Comparison of ENCODE assay signal across 8 cellular contexts in genomic region chr1:206608108-206608698, GRCh38. TPM values are rescaled to one million over a fixed set of nuclear protein-coding genes. Genes with fewer than 3 reads are reported as not detected.
DNase-seq lines count a peak whose midpoint lies in the region; ATAC-seq, FAIRE-seq and TF ChIP-seq lines count a peak whose summit lies in the region.

No MANE protein-coding gene starts in this region.

- CTCF ChIA-PET in Caco-2 (lab: Charles Lee), result interaction anchor here (1.3 kb wide), 2 partner anchors 55 to 304 kb away, joined by 3 to 4 read pairs; no protein-coding TSS in a partner anchor

- H3K4me3 Mint-ChIP-seq in Caco-2 (ENCODE audit: unreplicated experiment) (no peak overlapping the region), astrocyte (ENCODE audit: unreplicated experiment) (no peak overlapping the region)
- H3K4me3 Mint-ChIP-seq in stimulated activated naive CD8-positive, alpha-beta T cell treated with anti-CD3 and anti-CD28 coated beads, Interleukin-15, amount 100 ng/mL, for 72 hours, result peak overlapping the region; percentile 25 to 95

- DNase-seq in Caco-2 (peak in 1 of 2 experiments; percentile 60), HuH-7 (ENCODE audit: low spot score) (peak; percentile 37), SW480 (ENCODE audit: low spot score) (peak; percentile 35), astrocyte (ENCODE audit: low read depth) (no peak), lower lobe of right lung (no peak), hepatic stellate cell (ENCODE audit: low spot score) (no peak)
- peak; percentile 58 to 72 for DNase-seq in stimulated activated naive CD8-positive, alpha-beta T cell treated with anti-CD3 and anti-CD28 coated beads, Interleukin-15, amount 100 ng/mL, for 72 hours

- TF ChIP-seq CTCF in Caco-2 (IDR thresholded peaks at IDR 0.05; ENCODE audit: insufficient read depth in 1 of 2, low read depth in 1 of 2, low read length in 1 of 2, severe bottlenecking in 1 of 2, unreplicated experiment in 1 of 2) (peak; percentile 59 to 77), astrocyte (IDR thresholded peaks at IDR 0.05; ENCODE audit: insufficient read depth, low read depth, low read length) (peak; percentile 70), lower lobe of right lung (IDR thresholded peaks at IDR 0.05) (peak; percentile 64)

- H3K27ac ChIP-seq in astrocyte (ENCODE audit: low read depth, low read length) (no peak overlapping the region), lower lobe of right lung (no peak overlapping the region)

- no peak for ATAC-seq in lower lobe of right lung
- no peak for ATAC-seq in stimulated activated naive CD8-positive, alpha-beta T cell treated with anti-CD3 and anti-CD28 coated beads, Interleukin-15, amount 100 ng/mL, for 72 hours
- ATAC-seq in GM21619 (IDR thresholded peaks at IDR 0.05; ENCODE audit: unreplicated experiment), result no peak

- H3K27me3 Mint-ChIP-seq in Caco-2 (ENCODE audit: insufficient read depth, unreplicated experiment) (no peaks in the 10 kb centered on the region), astrocyte (ENCODE audit: low read depth, unreplicated experiment) (no peaks in the 10 kb centered on the region)
- no peaks in the 10 kb centered on the region for H3K27me3 Mint-ChIP-seq in stimulated activated naive CD8-positive, alpha-beta T cell treated with anti-CD3 and anti-CD28 coated beads, Interleukin-15, amount 100 ng/mL, for 72 hours

- H3K36me3 Mint-ChIP-seq in Caco-2 (ENCODE audit: insufficient read depth, unreplicated experiment) (peaks cover 20% of the 10 kb centered on the region), astrocyte (ENCODE audit: low read depth, unreplicated experiment) (peaks cover under 1% of the 10 kb centered on the region)

- no TSS peak for BruUV-seq in Caco-2 (replicated peaks; lab: Mats Ljungman, UMichigan)

- no peaks in the 10 kb centered on the region for H3K27me3 ChIP-seq in Caco-2 (replicated peaks; ENCODE audit: control insufficient read depth, insufficient read depth, low read length)
- no peaks in the 10 kb centered on the region for H3K27me3 ChIP-seq in astrocyte (ENCODE audit: insufficient read depth, low read length)
- no peaks in the 10 kb centered on the region for H3K27me3 ChIP-seq in lower lobe of right lung (ENCODE audit: low read depth)

- H3K4me2 ChIP-seq in astrocyte (ENCODE audit: low read length), result no peak overlapping the region

- FAIRE-seq in astrocyte (lab: Jason Lieb, UNC), result no peak

- H2AFZ ChIP-seq in astrocyte (ENCODE audit: low read depth, low read length), result no peak overlapping the region

- H3K4me1 Mint-ChIP-seq in Caco-2 (ENCODE audit: low read depth, unreplicated experiment) (peaks cover 8% of the 10 kb centered on the region), astrocyte (ENCODE audit: low read depth, unreplicated experiment) (peaks cover 5% of the 10 kb centered on the region)
- peaks cover 60% of the 10 kb centered on the region for H3K4me1 Mint-ChIP-seq in stimulated activated naive CD8-positive, alpha-beta T cell treated with anti-CD3 and anti-CD28 coated beads, Interleukin-15, amount 100 ng/mL, for 72 hours

- H3K4me3 ChIP-seq in Caco-2 (ENCODE audit: low read depth, low read length), result no peak overlapping the region
- no peak overlapping the region for H3K4me3 ChIP-seq in astrocyte (ENCODE audit: insufficient read depth, low read depth, low read length)
- no peak overlapping the region for H3K4me3 ChIP-seq in lower lobe of right lung

- H3K9me3 ChIP-seq in Caco-2 (no peaks in the 10 kb centered on the region), astrocyte (ENCODE audit: insufficient read depth, low read depth, low read length) (no peaks in the 10 kb centered on the region), lower lobe of right lung (no peaks in the 10 kb centered on the region)

- no peaks in the 10 kb centered on the region for H3K9me3 Mint-ChIP-seq in Caco-2 (ENCODE audit: unreplicated experiment)
- no peaks in the 10 kb centered on the region for H3K9me3 Mint-ChIP-seq in astrocyte (ENCODE audit: unreplicated experiment)
- H3K9me3 Mint-ChIP-seq in stimulated activated naive CD8-positive, alpha-beta T cell treated with anti-CD3 and anti-CD28 coated beads, Interleukin-15, amount 100 ng/mL, for 72 hours, result no peaks in the 10 kb centered on the region

- H3K9ac ChIP-seq in astrocyte (ENCODE audit: low read length), result no peak overlapping the region

- H3K27ac Mint-ChIP-seq in Caco-2 (ENCODE audit: unreplicated experiment) (no peak overlapping the region), astrocyte (ENCODE audit: unreplicated experiment) (no peak overlapping the region)
- peak overlapping the region; percentile 84 to 98 for H3K27ac Mint-ChIP-seq in stimulated activated naive CD8-positive, alpha-beta T cell treated with anti-CD3 and anti-CD28 coated beads, Interleukin-15, amount 100 ng/mL, for 72 hours

- peaks cover 15% of the 10 kb centered on the region for H3K79me2 ChIP-seq in astrocyte (ENCODE audit: insufficient read depth, low read length)

- H3K4me1 ChIP-seq in Caco-2 (no peaks in the 10 kb centered on the region; the same call in 1 of the 2 replicates), astrocyte (ENCODE audit: insufficient read depth, low read length) (peaks cover 7% of the 10 kb centered on the region), lower lobe of right lung (peaks cover 9% of the 10 kb centered on the region)

- H3K36me3 ChIP-seq in Caco-2 (ENCODE audit: control insufficient read depth, insufficient read depth, low read length) (no peaks in the 10 kb centered on the region), astrocyte (ENCODE audit: insufficient read depth, low read length) (peaks cover 6% of the 10 kb centered on the region), lower lobe of right lung (peaks cover 70% of the 10 kb centered on the region)

- no peaks in the 10 kb centered on the region for H4K20me1 ChIP-seq in astrocyte (ENCODE audit: insufficient read depth, low read length)

- intact Hi-C loops in Caco-2 (cut with micrococcal nuclease; ENCODE audit: unreplicated experiment) (loop anchor here (1.0 kb wide), 1 partner anchor 56 kb away; no protein-coding TSS in a partner anchor), lower lobe of right lung (cut with DNase I) (no loop called here)

- POLR2A ChIA-PET in Caco-2 (lab: Charles Lee), result no interaction called here

RNA-seq across cellular contexts. Expression of gene EIF2D, which starts 4.1 kb away (rescaled TPM):
- total RNA-seq in Caco-2 (2022) (37.9 and 39.6 TPM in 2 replicates), astrocyte (27.3 and 33.6 TPM in 2 replicates), lower lobe of right lung (47.0 TPM)

RNA-seq across cellular contexts. Expression of gene DYRK3, which starts 27.1 kb away (rescaled TPM):
- total RNA-seq in Caco-2 (2022), result 0.16 TPM in 1 of 2 replicates, not detected in the other
- 8.2 and 8.7 TPM in 2 replicates for total RNA-seq in astrocyte
- total RNA-seq in lower lobe of right lung, result 6.4 TPM

Comparison
In these comparisons a context has a peak if more than half of its experiments do, and no peak if none do; other contexts are left out.
1. DNase-seq: peak in HuH-7 (single experiment), SW480 (single experiment) and stimulated activated naive CD8-positive, alpha-beta T cell treated with anti-CD3 and anti-CD28 coated beads, Interleukin-15, amount 100 ng/mL, for 72 hours (2 of 2); none in astrocyte (single experiment), lower lobe of right lung (single experiment) and hepatic stellate cell (single experiment).
2. H3K27ac Mint-ChIP-seq: peak in stimulated activated naive CD8-positive, alpha-beta T cell treated with anti-CD3 and anti-CD28 coated beads, Interleukin-15, amount 100 ng/mL, for 72 hours (2 of 2); none in Caco-2 (single experiment) and astrocyte (single experiment).
3. H3K4me3 Mint-ChIP-seq: peak in stimulated activated naive CD8-positive, alpha-beta T cell treated with anti-CD3 and anti-CD28 coated beads, Interleukin-15, amount 100 ng/mL, for 72 hours (2 of 2); none in Caco-2 (single experiment) and astrocyte (single experiment).
4. Peak in every context shown above with its lines, with median percentiles within 50 percentile points of each other: CTCF ChIP-seq.